Comparison of ENCODE assay signal across 8 cellular contexts in the genomic region with DNA sequence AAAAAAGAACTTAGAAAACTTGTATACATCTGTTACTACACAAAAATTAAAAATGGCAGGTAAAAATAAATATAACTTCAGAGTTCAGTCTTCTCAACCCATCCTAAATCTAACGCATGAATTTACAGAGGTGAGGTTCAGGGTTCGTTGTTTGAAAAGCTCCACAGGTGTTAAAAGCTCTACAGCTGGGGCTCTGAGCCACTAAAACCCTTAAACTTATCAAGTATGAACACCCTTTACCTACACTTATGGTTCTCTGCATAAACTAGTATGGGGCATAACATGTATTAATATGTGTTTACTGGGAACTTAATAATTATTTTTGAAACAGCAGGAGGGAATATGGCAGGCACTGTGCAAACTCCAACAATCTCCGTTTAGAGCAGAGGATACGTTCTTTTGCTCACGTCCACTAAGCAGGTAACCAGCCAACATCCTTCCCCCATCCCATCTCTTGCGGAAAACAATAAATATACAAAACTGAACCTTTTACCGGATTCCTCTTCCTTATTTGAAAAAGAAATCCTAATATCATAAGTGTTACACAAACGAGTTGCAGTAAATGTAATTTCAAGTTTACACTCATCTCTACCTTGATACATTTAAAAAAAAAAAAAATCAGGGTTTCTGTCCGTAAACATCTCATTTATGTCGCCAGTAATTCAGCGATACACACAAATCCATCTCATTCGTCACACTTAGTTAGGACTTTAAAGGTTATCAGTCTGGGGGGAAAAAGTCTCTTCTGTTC. TPM values are rescaled to one million over a fixed set of nuclear protein-coding genes. Genes with fewer than 3 reads are reported as not detected.
A peak's percentile ranks its signal among the peaks of the same experiment; 100 is the strongest.
DNase-seq lines count a peak whose midpoint lies in the region; ATAC-seq, FAIRE-seq and TF ChIP-seq lines count a peak whose summit lies in the region.

No MANE protein-coding gene starts in this region.

- H3K4me2 ChIP-seq in keratinocyte (ENCODE audit: control insufficient read depth, extremely low read depth, insufficient read depth, low read depth, low read length) = peak overlapping the region; percentile 99

- H3K9ac ChIP-seq in keratinocyte (ENCODE audit: control insufficient read depth, extremely low read depth, insufficient read depth, low read length) = peak overlapping the region; percentile 91

- H3K9me1 ChIP-seq in keratinocyte (ENCODE audit: control insufficient read depth, extremely low read depth, insufficient read depth, low read length) = no peaks in the 10 kb centered on the region

- H4K20me1 ChIP-seq in keratinocyte (ENCODE audit: control insufficient read depth, extremely low read depth, insufficient read depth, low read length) = no peaks in the 10 kb centered on the region

- dilution Hi-C loops in keratinocyte (cut with MboI; ENCODE audit: extremely low pct_ligation_motif_present, low sequenced_read_pairs) = no loop called here

- peaks cover 6% of the 10 kb centered on the region for H3K36me3 Mint-ChIP-seq in activated T-cell treated with anti-CD3 and anti-CD28 coated beads, Interleukin-2, amount 50 U/mL, for 24 hours (ENCODE audit: low read depth)
- H3K36me3 Mint-ChIP-seq in activated CD8-positive, alpha-beta T cell treated with anti-CD3 and anti-CD28 coated beads, Interleukin-2, amount 10 ng/mL, durations not matched to agents 7 days and 5 days (ENCODE audit: low read depth) = peaks cover 5% of the 10 kb centered on the region

- TF ChIP-seq EP300 in tibial nerve (IDR thresholded peaks at IDR 0.05) = no peak

- peaks cover 2% of the 10 kb centered on the region for H3K9me3 Mint-ChIP-seq in activated T-cell treated with anti-CD3 and anti-CD28 coated beads, Interleukin-2, amount 50 U/mL, for 24 hours
- H3K9me3 Mint-ChIP-seq in activated CD8-positive, alpha-beta T cell treated with anti-CD3 and anti-CD28 coated beads, Interleukin-2, amount 10 ng/mL, durations not matched to agents 7 days and 5 days (ENCODE audit: insufficient read depth) = no peaks in the 10 kb centered on the region

- no peak for TF ChIP-seq POLR2A in tibial nerve (IDR thresholded peaks at IDR 0.05)

- H3K36me3 ChIP-seq in keratinocyte (ENCODE audit: control insufficient read depth in 2 of 2, extremely low read depth in 1 of 2, insufficient read depth in 2 of 2, low read length in 2 of 2) = no peaks in the 10 kb centered on the region
- H3K36me3 ChIP-seq in tibial nerve = no peaks in the 10 kb centered on the region

- peak overlapping the region; percentile 71 to 96 (median 93) for H3K4me3 ChIP-seq in keratinocyte (ENCODE audit: control insufficient read depth in 2 of 3, extremely low read depth in 1 of 3, insufficient read depth in 2 of 3, low read depth in 1 of 3, low read length in 3 of 3)
- peak overlapping the region in 3 of 4 donors; percentile 56 to 93 (median 76) for H3K4me3 ChIP-seq in tibial nerve

- CTCF ChIA-PET in activated CD8-positive, alpha-beta T cell treated with anti-CD3 and anti-CD28 coated beads, Interleukin-2, amount 10 ng/mL, durations not matched to agents 7 days and 5 days (lab: Charles Lee) = interaction anchor here (1.1 to 1.5 kb wide), 2 partner anchors 258 to 635 kb away, joined by 3 to 4 read pairs; no protein-coding TSS in a partner anchor

- H3K4me3 Mint-ChIP-seq in activated T-cell treated with anti-CD3 and anti-CD28 coated beads, Interleukin-2, amount 50 U/mL, for 24 hours = peak overlapping the region; percentile 90
- H3K4me3 Mint-ChIP-seq in activated CD8-positive, alpha-beta T cell treated with anti-CD3 and anti-CD28 coated beads, Interleukin-2, amount 10 ng/mL, durations not matched to agents 7 days and 5 days = peak overlapping the region; percentile 87

- H3K27ac Mint-ChIP-seq in activated T-cell treated with anti-CD3 and anti-CD28 coated beads, Interleukin-2, amount 50 U/mL, for 24 hours = peak overlapping the region; percentile 93
- H3K27ac Mint-ChIP-seq in activated CD8-positive, alpha-beta T cell treated with anti-CD3 and anti-CD28 coated beads, Interleukin-2, amount 10 ng/mL, durations not matched to agents 7 days and 5 days = peak overlapping the region; percentile 85

- H3K27me3 ChIP-seq in keratinocyte (ENCODE audit: control insufficient read depth, extremely low read depth, insufficient read depth, low read length) (no peaks in the 10 kb centered on the region), tibial nerve (no peaks in the 10 kb centered on the region)

- H3K4me1 ChIP-seq in keratinocyte (ENCODE audit: control insufficient read depth, extremely low read depth, insufficient read depth, low read length) (no peaks in the 10 kb centered on the region), tibial nerve (peaks cover 0 to 27% (median 5%) of the 10 kb centered on the region in 4 donors)

- no peak for TF ChIP-seq CTCF in keratinocyte (optimal IDR thresholded peaks at IDR 0.05 in 1 of 3, IDR thresholded peaks at IDR 0.05 in 1 of 3, conservative IDR thresholded peaks at IDR 0.05 in 1 of 3; ENCODE audit: extremely low read depth in 1 of 3, insufficient read depth in 2 of 3, low read length in 3 of 3)
- TF ChIP-seq CTCF in tibial nerve (IDR thresholded peaks at IDR 0.05) = no peak

- peaks cover 54% of the 10 kb centered on the region for H3K4me1 Mint-ChIP-seq in activated T-cell treated with anti-CD3 and anti-CD28 coated beads, Interleukin-2, amount 50 U/mL, for 24 hours (ENCODE audit: low read depth)
- H3K4me1 Mint-ChIP-seq in activated CD8-positive, alpha-beta T cell treated with anti-CD3 and anti-CD28 coated beads, Interleukin-2, amount 10 ng/mL, durations not matched to agents 7 days and 5 days (ENCODE audit: low read depth) = peaks cover 40% of the 10 kb centered on the region

- H2AFZ ChIP-seq in keratinocyte (ENCODE audit: control insufficient read depth, low read length) = peak overlapping the region; percentile 95

- 27 to 30% methylated on average over 12 of the region's 12 CpGs for WGBS in tibial nerve, 2 donors

- POLR2A ChIA-PET in activated CD8-positive, alpha-beta T cell treated with anti-CD3 and anti-CD28 coated beads, Interleukin-2, amount 10 ng/mL, durations not matched to agents 7 days and 5 days (lab: Charles Lee) = interaction anchor here (0.6 kb wide), 1 partner anchor 665 kb away, joined by 3 read pairs; no protein-coding TSS in a partner anchor

- no peak for DNase-seq in activated T-cell treated with anti-CD3 and anti-CD28 coated beads, Interleukin-2, amount 50 U/mL, for 24 hours
- DNase-seq in activated T-cell treated with anti-CD3 and anti-CD28 coated beads, Interleukin-2, amount 50 U/mL, for 1 hour = no peak
- no peak for DNase-seq in activated CD8-positive, alpha-beta T cell treated with anti-CD3 and anti-CD28 coated beads, Interleukin-2, amount 10 ng/mL, durations not matched to agents 7 days and 5 days
- DNase-seq in keratinocyte (ENCODE audit: low read depth, low spot score) (no peak), tibial nerve (ENCODE audit: low spot score in 2 of 2) (no peak), AG08395 (ENCODE audit: low spot score) (no peak), 8988T (no peak)
- no peak for DNase-seq in activated CD4-positive, alpha-beta T cell treated with anti-CD3 and anti-CD28 coated beads, Interleukin-2, amount 50 U/mL, for 4 hours

- H3K9me3 ChIP-seq in keratinocyte (ENCODE audit: control insufficient read depth, low read depth, low read length) = no peaks in the 10 kb centered on the region
- H3K9me3 ChIP-seq in tibial nerve = no peaks in the 10 kb centered on the region

- no peak for ATAC-seq in activated CD8-positive, alpha-beta T cell treated with anti-CD3 and anti-CD28 coated beads, Interleukin-2, amount 10 ng/mL, durations not matched to agents 7 days and 5 days

- H3K27me3 Mint-ChIP-seq in activated T-cell treated with anti-CD3 and anti-CD28 coated beads, Interleukin-2, amount 50 U/mL, for 24 hours = no peaks in the 10 kb centered on the region
- no peaks in the 10 kb centered on the region for H3K27me3 Mint-ChIP-seq in activated CD8-positive, alpha-beta T cell treated with anti-CD3 and anti-CD28 coated beads, Interleukin-2, amount 10 ng/mL, durations not matched to agents 7 days and 5 days (ENCODE audit: low read depth)

- H3K79me2 ChIP-seq in keratinocyte (ENCODE audit: control insufficient read depth, insufficient read depth, low read length) = peaks cover 53% of the 10 kb centered on the region

- H3K27ac ChIP-seq in keratinocyte (ENCODE audit: control insufficient read depth, insufficient read depth, low read length) (peak overlapping the region; percentile 69), tibial nerve (peak overlapping the region in 2 of 4 donors; percentile 90 to 92)

- no peak for FAIRE-seq in keratinocyte (lab: Jason Lieb, UNC)

RNA-seq across cellular contexts. Expression of a gene that starts 1.3 kb away (rescaled TPM):
- 10 to 100 TPM; 25.7 to 26.0 TPM for total RNA-seq in activated CD8-positive, alpha-beta T cell treated with anti-CD3 and anti-CD28 coated beads, Interleukin-2, amount 10 ng/mL, durations not matched to agents 7 days and 5 days
- polyA plus RNA-seq in keratinocyte = 6.4 to 17.0 TPM (median 11.4 TPM) in 3 replicates
- 23.9 TPM for polyA plus RNA-seq in keratinocyte (2011; ENCODE audit: low read depth)
- polyA plus RNA-seq in keratinocyte (2011; cell fraction: cytosol; rRNA removed) = 6.6 and 12.7 TPM in 2 replicates
- 12.5 and 20.2 TPM in 2 replicates for polyA plus RNA-seq in keratinocyte (2011; cell fraction: nucleus; rRNA removed)
- 5.5 and 7.5 TPM in 2 replicates for polyA plus RNA-seq in keratinocyte (2012; ENCODE audit: low replicate concordance)
- 14.0 to 23.0 TPM (median 18.3 TPM) in 3 replicates for polyA minus RNA-seq in keratinocyte
- 2.9 TPM for polyA minus RNA-seq in keratinocyte (2011; cell fraction: cytosol; rRNA and poly(A)+ RNA removed)
- 11.6 and 27.6 TPM in 2 replicates for polyA minus RNA-seq in keratinocyte (2011; cell fraction: nucleus; rRNA and poly(A)+ RNA removed)
- 10 to 100 TPM; 18.8 to 25.3 (median 22.0) TPM for total RNA-seq in tibial nerve

RNA-seq across cellular contexts. Expression of a gene that starts 1.4 kb away (rescaled TPM):
- total RNA-seq in activated CD8-positive, alpha-beta T cell treated with anti-CD3 and anti-CD28 coated beads, Interleukin-2, amount 10 ng/mL, durations not matched to agents 7 days and 5 days = under 1 TPM; 0.34 to 0.76 TPM
- 0.66 to 1.4 TPM (median 1.1 TPM) in 3 replicates for polyA plus RNA-seq in keratinocyte
- polyA plus RNA-seq in keratinocyte (2011; ENCODE audit: low read depth) = 0.82 TPM
- 0.51 and 0.58 TPM in 2 replicates for polyA plus RNA-seq in keratinocyte (2011; cell fraction: cytosol; rRNA removed)
- 1.5 and 2.3 TPM in 2 replicates for polyA plus RNA-seq in keratinocyte (2011; cell fraction: nucleus; rRNA removed)
- polyA plus RNA-seq in keratinocyte (2012; ENCODE audit: low replicate concordance) = 0.34 and 0.78 TPM in 2 replicates
- polyA minus RNA-seq in keratinocyte = 1.5 TPM in 1 of 3 replicates, not detected in the others
- polyA minus RNA-seq in keratinocyte (2011; cell fraction: cytosol; rRNA and poly(A)+ RNA removed) = not detected
- 0.39 and 0.74 TPM in 2 replicates for polyA minus RNA-seq in keratinocyte (2011; cell fraction: nucleus; rRNA and poly(A)+ RNA removed)
- total RNA-seq in tibial nerve = 10 to 100 TPM in 2 of 4 donors, 1 to 10 TPM in 2; 2.4 to 11.7 (median 7.8) TPM
